21 cellular contexts compared by ENCODE assay signal in genomic region chr7:114786455-114786854, GRCh38.
A peak's percentile ranks its signal among the peaks of the same experiment; 100 is the strongest.
DNase-seq lines count a peak whose midpoint lies in the region; ATAC-seq, FAIRE-seq and TF ChIP-seq lines count a peak whose summit lies in the region.
"Had no signal": no experiment of that assay in that cellular context is flagged by ENCODE, and none has a peak within 500 bp of the region (broad histone marks: within the 10 kb centered on the region; RNA-seq: fewer than 3 reads in every experiment).

No MANE protein-coding gene starts in this region.

- H3K4me2 ChIP-seq in SK-N-SH = peak overlapping the region; percentile 16; the same call in 1 of the 2 replicates
- H3K4me2 ChIP-seq: GM23338, PC-9 had no signal

- CTCF ChIA-PET in SK-N-SH (lab: Yijun Ruan, JAX) = no interaction called here
- CTCF ChIA-PET in activated naive CD4-positive, alpha-beta T cell treated with anti-CD3 and anti-CD28 coated beads for 36 hours (lab: Charles Lee) = no interaction called here

- no peak overlapping the region for H3K9ac ChIP-seq in SK-N-SH

- H3K9me3 ChIP-seq in SK-N-SH = no peaks in the 10 kb centered on the region

- no peaks in the 10 kb centered on the region for H3K9me3 Mint-ChIP-seq in activated naive CD4-positive, alpha-beta T cell treated with anti-CD3 and anti-CD28 coated beads for 36 hours
- peaks cover 4% of the 10 kb centered on the region for H3K9me3 Mint-ChIP-seq in activated T-helper 1 cell treated with anti-CD3 and anti-CD28 coated beads, Interleukin-12 subunit alpha, Interleukin-12 subunit beta, Interleukin-2, Interleukin-4 antibody, amounts not matched to agents 30 ng/mL and 10 ng/mL and 1 ng/mL, durations not matched to agents 14 hours and 24 hours and 36 hours
- H3K9me3 Mint-ChIP-seq in stimulated activated effector memory CD8-positive, alpha-beta T cell treated with anti-CD3 and anti-CD28 coated beads, Interleukin-12 subunit alpha, Interleukin-12 subunit beta, amount 100 ng/mL, for 72 hours = no peaks in the 10 kb centered on the region
- H3K9me3 Mint-ChIP-seq: GM23338 had no signal

- TF ChIP-seq EP300 in SK-N-SH (IDR thresholded peaks at IDR 0.05; ENCODE audit: borderline replicate concordance in 1 of 2, low read depth in 1 of 2, low read length in 1 of 2) = no peak

- no peaks in the 10 kb centered on the region for H3K79me2 ChIP-seq in SK-N-SH (ENCODE audit: insufficient read depth)

- H3F3A ChIP-seq in SK-N-SH (replicated peaks; ENCODE audit: insufficient read depth) = peaks cover 4% of the 10 kb centered on the region

- FAIRE-seq in HTR-8/SVneo (lab: Jason Lieb, UNC) = no peak
- FAIRE-seq: G401.6, K562 had no signal

- no peak overlapping the region for H3K27ac Mint-ChIP-seq in activated naive CD4-positive, alpha-beta T cell treated with anti-CD3 and anti-CD28 coated beads for 36 hours
- H3K27ac Mint-ChIP-seq in activated T-helper 1 cell treated with anti-CD3 and anti-CD28 coated beads, Interleukin-12 subunit alpha, Interleukin-12 subunit beta, Interleukin-2, Interleukin-4 antibody, amounts not matched to agents 30 ng/mL and 10 ng/mL and 1 ng/mL, durations not matched to agents 14 hours and 24 hours and 36 hours = peak overlapping the region; percentile 56
- H3K27ac Mint-ChIP-seq in stimulated activated effector memory CD8-positive, alpha-beta T cell treated with anti-CD3 and anti-CD28 coated beads, Interleukin-12 subunit alpha, Interleukin-12 subunit beta, amount 100 ng/mL, for 72 hours = peak overlapping the region; percentile 23
- H3K27ac Mint-ChIP-seq: B cell, GM23338 had no signal

- H3K27ac ChIP-seq in SK-N-SH (ENCODE audit: low read depth in 2 of 2, low read length in 1 of 2) = no peak overlapping the region
- H3K27ac ChIP-seq: 22Rv1, PC-9 had no signal

- WGBS in SK-N-SH (ENCODE audit: low lambda C conversion rate) = 14% methylated on average over 7 of the region's 7 CpGs

- no peaks in the 10 kb centered on the region for H3K9me2 ChIP-seq in SK-N-SH

- no peaks in the 10 kb centered on the region for H3K36me3 ChIP-seq in SK-N-SH (replicated peaks in 1 of 2; ENCODE audit: control insufficient read depth in 1 of 2, insufficient read depth in 2 of 2, low read length in 1 of 2)

- no peak overlapping the region for H3K4me3 Mint-ChIP-seq in activated naive CD4-positive, alpha-beta T cell treated with anti-CD3 and anti-CD28 coated beads for 36 hours
- H3K4me3 Mint-ChIP-seq in activated T-helper 1 cell treated with anti-CD3 and anti-CD28 coated beads, Interleukin-12 subunit alpha, Interleukin-12 subunit beta, Interleukin-2, Interleukin-4 antibody, amounts not matched to agents 30 ng/mL and 10 ng/mL and 1 ng/mL, durations not matched to agents 14 hours and 24 hours and 36 hours = peak overlapping the region; percentile 16
- peak overlapping the region; percentile 30 for H3K4me3 Mint-ChIP-seq in stimulated activated effector memory CD8-positive, alpha-beta T cell treated with anti-CD3 and anti-CD28 coated beads, Interleukin-12 subunit alpha, Interleukin-12 subunit beta, amount 100 ng/mL, for 72 hours
- H3K4me3 Mint-ChIP-seq: B cell, GM23338 had no signal

- intact Hi-C loops in activated naive CD4-positive, alpha-beta T cell treated with anti-CD3 and anti-CD28 coated beads for 36 hours (cut with micrococcal nuclease) = no loop called here
- intact Hi-C loops in activated T-helper 1 cell treated with anti-CD3 and anti-CD28 coated beads, Interleukin-12 subunit alpha, Interleukin-12 subunit beta, Interleukin-2, Interleukin-4 antibody, amounts not matched to agents 30 ng/mL and 10 ng/mL and 1 ng/mL, durations not matched to agents 14 hours and 24 hours and 36 hours (cut with micrococcal nuclease) = loop anchor here (1.0 kb wide), 1 partner anchor 39 kb away; no protein-coding TSS in a partner anchor

- no peaks in the 10 kb centered on the region for H3K36me3 Mint-ChIP-seq in activated naive CD4-positive, alpha-beta T cell treated with anti-CD3 and anti-CD28 coated beads for 36 hours (ENCODE audit: low read depth)
- no peaks in the 10 kb centered on the region for H3K36me3 Mint-ChIP-seq in activated T-helper 1 cell treated with anti-CD3 and anti-CD28 coated beads, Interleukin-12 subunit alpha, Interleukin-12 subunit beta, Interleukin-2, Interleukin-4 antibody, amounts not matched to agents 30 ng/mL and 10 ng/mL and 1 ng/mL, durations not matched to agents 14 hours and 24 hours and 36 hours (ENCODE audit: low read depth)
- no peaks in the 10 kb centered on the region for H3K36me3 Mint-ChIP-seq in stimulated activated effector memory CD8-positive, alpha-beta T cell treated with anti-CD3 and anti-CD28 coated beads, Interleukin-12 subunit alpha, Interleukin-12 subunit beta, amount 100 ng/mL, for 72 hours

- no peaks in the 10 kb centered on the region for H4K20me1 ChIP-seq in SK-N-SH (ENCODE audit: insufficient read depth)

- POLR2A ChIA-PET in SK-N-SH (lab: Yijun Ruan, JAX) = no interaction called here

- no peaks in the 10 kb centered on the region for H3K4me1 ChIP-seq in SK-N-SH (ENCODE audit: control insufficient read depth in 1 of 2, insufficient read depth in 2 of 2, low read depth in 1 of 2, low read length in 1 of 2)

- H3K4me3 ChIP-seq in SK-N-SH (ENCODE audit: low read depth in 2 of 2, low read length in 1 of 2) = no peak overlapping the region
- H3K4me3 ChIP-seq: GM23338, K562, PC-9 had no signal

- H2AFZ ChIP-seq in SK-N-SH (ENCODE audit: low read depth) = no peak overlapping the region
- H2AFZ ChIP-seq: GM23338, PC-9 had no signal

- peaks cover 46% of the 10 kb centered on the region for H3K4me1 Mint-ChIP-seq in activated naive CD4-positive, alpha-beta T cell treated with anti-CD3 and anti-CD28 coated beads for 36 hours (ENCODE audit: low read depth)
- peaks cover 31% of the 10 kb centered on the region for H3K4me1 Mint-ChIP-seq in activated T-helper 1 cell treated with anti-CD3 and anti-CD28 coated beads, Interleukin-12 subunit alpha, Interleukin-12 subunit beta, Interleukin-2, Interleukin-4 antibody, amounts not matched to agents 30 ng/mL and 10 ng/mL and 1 ng/mL, durations not matched to agents 14 hours and 24 hours and 36 hours (ENCODE audit: low read depth)
- peaks cover 29% of the 10 kb centered on the region for H3K4me1 Mint-ChIP-seq in stimulated activated effector memory CD8-positive, alpha-beta T cell treated with anti-CD3 and anti-CD28 coated beads, Interleukin-12 subunit alpha, Interleukin-12 subunit beta, amount 100 ng/mL, for 72 hours
- H3K4me1 Mint-ChIP-seq: B cell, GM23338 had no signal

- no peak for TF ChIP-seq CTCF in SK-N-SH (IDR thresholded peaks at IDR 0.05)

- no peaks in the 10 kb centered on the region for H3K27me3 ChIP-seq in SK-N-SH (ENCODE audit: insufficient read depth)

- peaks cover 17% of the 10 kb centered on the region for H3K27me3 Mint-ChIP-seq in activated naive CD4-positive, alpha-beta T cell treated with anti-CD3 and anti-CD28 coated beads for 36 hours (ENCODE audit: low read depth)
- no peaks in the 10 kb centered on the region for H3K27me3 Mint-ChIP-seq in activated T-helper 1 cell treated with anti-CD3 and anti-CD28 coated beads, Interleukin-12 subunit alpha, Interleukin-12 subunit beta, Interleukin-2, Interleukin-4 antibody, amounts not matched to agents 30 ng/mL and 10 ng/mL and 1 ng/mL, durations not matched to agents 14 hours and 24 hours and 36 hours (ENCODE audit: insufficient read depth)
- H3K27me3 Mint-ChIP-seq: B cell had no signal

- no peak for TF ChIP-seq RAD21 in SK-N-SH (IDR thresholded peaks at IDR 0.05; ENCODE audit: low read length)

- DNase-seq in SK-N-SH (no peak), HTR-8/SVneo (ENCODE audit: insufficient read length, low spot score) (no peak)
- peak; percentile 5 for DNase-seq in activated naive CD4-positive, alpha-beta T cell treated with Interleukin-2 at 50 U/mL for 16 hours
- DNase-seq in activated naive CD4-positive, alpha-beta T cell treated with anti-CD3 and anti-CD28 coated beads for 36 hours = no peak
- no peak for DNase-seq in activated T-helper 1 cell treated with anti-CD3 and anti-CD28 coated beads, Interleukin-12 subunit alpha, Interleukin-12 subunit beta, Interleukin-2, Interleukin-4 antibody, amounts not matched to agents 30 ng/mL and 10 ng/mL and 1 ng/mL, durations not matched to agents 14 hours and 24 hours and 36 hours (ENCODE audit: low spot score)
- no peak for DNase-seq in stimulated activated effector memory CD8-positive, alpha-beta T cell treated with anti-CD3 and anti-CD28 coated beads, Interleukin-12 subunit alpha, Interleukin-12 subunit beta, amount 100 ng/mL, for 72 hours (ENCODE audit: low spot score in 2 of 2)
- DNase-seq: DND-41, MV-4-11, NCI-H1417 treated with DMSO at 0.1 percent for 48 hours, NCI-H1930, NCI-H2171, NCI-H446, PC-9 had no signal

- ATAC-seq in SK-N-SH treated with all-trans-retinoic acid at 6 μM for 48 hours (no peak), GM21737 (IDR thresholded peaks at IDR 0.05; ENCODE audit: unreplicated experiment) (no peak)
- ATAC-seq in stimulated activated effector memory CD8-positive, alpha-beta T cell treated with anti-CD3 and anti-CD28 coated beads, Interleukin-12 subunit alpha, Interleukin-12 subunit beta, amount 100 ng/mL, for 72 hours = peak; percentile 38
- ATAC-seq: GM23338, HCT116, K562 had no signal

TF ChIP-seq in SK-N-SH, 30 proteins besides CTCF, POLR2A, EP300 and RAD21 (continues in another document):
- TF ChIP-seq EZH2phosphoT487 (IDR thresholded peaks at IDR 0.05; ENCODE audit: borderline replicate concordance, low read depth) (no peak), MAX (IDR thresholded peaks at IDR 0.05; ENCODE audit: low read depth) (no peak), POLR2AphosphoS5 (IDR thresholded peaks at IDR 0.05; ENCODE audit: low read depth, low read length) (no peak), SIN3A (IDR thresholded peaks at IDR 0.05; ENCODE audit: borderline replicate concordance, low read depth, low read length) (no peak)

TF ChIP-seq in SK-N-SH treated with all-trans-retinoic acid at 6 μM for 48 hours, 23 proteins besides CTCF, POLR2A, EP300 and RAD21 (continues in another document):
- TF ChIP-seq SNAI2 (CRISPR knock-in tag; IDR thresholded peaks at IDR 0.05) (no peak), ZNF565 (CRISPR knock-in tag; conservative IDR thresholded peaks at IDR 0.05; ENCODE audit: low read depth) (no peak)
